ENCODE assay signal across 8 cellular contexts in the genomic region with DNA sequence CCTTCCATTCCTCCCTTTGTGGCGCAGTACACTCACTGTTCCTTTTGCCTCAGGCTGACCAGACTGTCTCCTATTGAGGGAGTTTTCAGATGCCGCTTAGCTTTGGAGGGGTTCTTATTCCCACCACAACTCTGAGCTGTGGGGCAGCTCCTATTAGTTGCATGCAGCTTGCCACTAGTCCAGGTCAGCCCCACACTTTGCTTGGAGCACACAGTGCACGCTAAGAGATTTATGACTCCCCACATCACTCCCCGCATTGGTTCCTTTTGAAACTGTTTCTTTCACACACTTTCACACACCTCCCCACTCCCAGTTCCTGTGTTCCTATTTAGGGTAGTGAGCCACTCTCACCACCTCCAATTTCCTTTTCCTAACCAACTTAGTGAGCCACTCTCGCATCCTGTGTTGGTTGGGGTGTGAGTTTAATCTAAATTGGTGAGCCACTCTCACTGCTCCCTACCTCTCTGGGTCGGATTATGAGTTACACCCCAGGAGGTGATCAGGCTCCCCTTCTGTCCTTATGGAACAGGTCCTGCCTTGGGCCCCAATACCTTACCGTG. TPM values are rescaled to one million over a fixed set of nuclear protein-coding genes. Genes with fewer than 3 reads are reported as not detected.
DNase-seq lines count a peak whose midpoint lies in the region; ATAC-seq and TF ChIP-seq lines count a peak whose summit lies in the region.

No MANE protein-coding gene starts in this region.

- H3K4me1 Mint-ChIP-seq in activated CD4-positive, alpha-beta T cell treated with anti-CD3 and anti-CD28 coated beads, Interleukin-2, amount 10 ng/mL, durations not matched to agents 7 days and 5 days: peaks cover 33% of the 10 kb centered on the region
- H3K4me1 Mint-ChIP-seq in activated CD4-positive, alpha-beta memory T cell treated with anti-CD3 and anti-CD28 coated beads, Interleukin-2, amount 10 ng/mL, durations not matched to agents 7 days and 5 days: peaks cover 21% of the 10 kb centered on the region

- CTCF ChIA-PET in activated CD4-positive, alpha-beta T cell treated with anti-CD3 and anti-CD28 coated beads, Interleukin-2, amount 10 ng/mL, durations not matched to agents 7 days and 5 days (lab: Charles Lee): interaction anchor here (1.2 kb wide), 1 partner anchor 9 kb away, joined by 4 read pairs; no protein-coding TSS in a partner anchor
- CTCF ChIA-PET in activated CD4-positive, alpha-beta memory T cell treated with anti-CD3 and anti-CD28 coated beads, Interleukin-2, amount 10 ng/mL, durations not matched to agents 7 days and 5 days (lab: Charles Lee): no interaction called here

- no peak for TF ChIP-seq CTCF in spleen (IDR thresholded peaks at IDR 0.05 in 8 of 11, conservative IDR thresholded peaks at IDR 0.05 in 3 of 11)

- whole genome bisulfite sequencing in spleen, 5 donors: 19 to 31% (median 25%) methylated on average over 6 to 7 of the region's 7 CpGs

- H3K9me3 ChIP-seq in spleen: peaks cover 0 to 20% (median 13%) of the 10 kb centered on the region in 8 donors

- peaks cover 23% of the 10 kb centered on the region for H3K9me3 Mint-ChIP-seq in activated CD4-positive, alpha-beta T cell treated with anti-CD3 and anti-CD28 coated beads, Interleukin-2, amount 10 ng/mL, durations not matched to agents 7 days and 5 days
- peaks cover 34% of the 10 kb centered on the region for H3K9me3 Mint-ChIP-seq in activated CD4-positive, alpha-beta memory T cell treated with anti-CD3 and anti-CD28 coated beads, Interleukin-2, amount 10 ng/mL, durations not matched to agents 7 days and 5 days

- peak overlapping the region; percentile 68 for H3K4me3 Mint-ChIP-seq in activated CD4-positive, alpha-beta T cell treated with anti-CD3 and anti-CD28 coated beads, Interleukin-2, amount 10 ng/mL, durations not matched to agents 7 days and 5 days
- peak overlapping the region; percentile 61 for H3K4me3 Mint-ChIP-seq in activated CD4-positive, alpha-beta memory T cell treated with anti-CD3 and anti-CD28 coated beads, Interleukin-2, amount 10 ng/mL, durations not matched to agents 7 days and 5 days

- peaks cover 6% of the 10 kb centered on the region for H3K36me3 Mint-ChIP-seq in activated CD4-positive, alpha-beta T cell treated with anti-CD3 and anti-CD28 coated beads, Interleukin-2, amount 10 ng/mL, durations not matched to agents 7 days and 5 days (ENCODE audit: low read depth)
- peaks cover 3% of the 10 kb centered on the region for H3K36me3 Mint-ChIP-seq in activated CD4-positive, alpha-beta memory T cell treated with anti-CD3 and anti-CD28 coated beads, Interleukin-2, amount 10 ng/mL, durations not matched to agents 7 days and 5 days (ENCODE audit: low read depth)

- peak; percentile 29 for DNase-seq in activated CD4-positive, alpha-beta T cell treated with anti-CD3 and anti-CD28 coated beads, Interleukin-2, amount 10 ng/mL, durations not matched to agents 7 days and 5 days
- no peak for DNase-seq in activated CD4-positive, alpha-beta T cell treated with anti-CD3 and anti-CD28 coated beads for 1 hour
- DNase-seq in activated CD4-positive, alpha-beta memory T cell treated with anti-CD3 and anti-CD28 coated beads, Interleukin-2, amount 10 ng/mL, durations not matched to agents 7 days and 5 days: no peak
- DNase-seq in spleen: no peak
- no peak for DNase-seq in SK-N-DZ (ENCODE audit: low spot score)
- no peak for DNase-seq in NCI-H187 treated with DMSO at 0.1 percent for 48 hours (lab: John Stamatoyannopoulos, UW)
- DNase-seq in DMS79 (lab: John Stamatoyannopoulos, UW): no peak

- H3K4me3 ChIP-seq in spleen: peak overlapping the region in 2 of 8 donors; percentile 38 to 60

- H3K27me3 Mint-ChIP-seq in activated CD4-positive, alpha-beta T cell treated with anti-CD3 and anti-CD28 coated beads, Interleukin-2, amount 10 ng/mL, durations not matched to agents 7 days and 5 days: peaks cover 3% of the 10 kb centered on the region
- H3K27me3 Mint-ChIP-seq in activated CD4-positive, alpha-beta memory T cell treated with anti-CD3 and anti-CD28 coated beads, Interleukin-2, amount 10 ng/mL, durations not matched to agents 7 days and 5 days: peaks cover 26% of the 10 kb centered on the region

- no peaks in the 10 kb centered on the region for H3K27me3 ChIP-seq in spleen (replicated peaks in 1 of 7)

- peak overlapping the region; percentile 89 for H3K27ac Mint-ChIP-seq in activated CD4-positive, alpha-beta T cell treated with anti-CD3 and anti-CD28 coated beads, Interleukin-2, amount 10 ng/mL, durations not matched to agents 7 days and 5 days
- peak overlapping the region; percentile 49 for H3K27ac Mint-ChIP-seq in activated CD4-positive, alpha-beta memory T cell treated with anti-CD3 and anti-CD28 coated beads, Interleukin-2, amount 10 ng/mL, durations not matched to agents 7 days and 5 days

- no peaks in the 10 kb centered on the region for H3K36me3 ChIP-seq in spleen

- ATAC-seq in HG03097 (IDR thresholded peaks at IDR 0.05; ENCODE audit: low FRiP score, unreplicated experiment): peak; percentile 53

- peak overlapping the region in 6 of 8 donors; percentile 22 to 63 (median 49) for H3K27ac ChIP-seq in spleen

- peaks cover 6 to 31% (median 28%) of the 10 kb centered on the region in 6 donors for H3K4me1 ChIP-seq in spleen

- intact Hi-C loops in spleen (cut with DNase I; ENCODE audit: low total_unique reads): no loop called here

- no peak for TF ChIP-seq POLR2A in spleen (IDR thresholded peaks at IDR 0.05)

- POLR2A ChIA-PET in activated CD4-positive, alpha-beta T cell treated with anti-CD3 and anti-CD28 coated beads, Interleukin-2, amount 10 ng/mL, durations not matched to agents 7 days and 5 days (lab: Charles Lee): interaction anchor here (0.6 kb wide), 1 partner anchor 127 kb away, joined by 3 read pairs; no protein-coding TSS in a partner anchor
- POLR2A ChIA-PET in activated CD4-positive, alpha-beta memory T cell treated with anti-CD3 and anti-CD28 coated beads, Interleukin-2, amount 10 ng/mL, durations not matched to agents 7 days and 5 days (lab: Charles Lee): interaction anchor here (1.2 to 1.5 kb wide), 4 partner anchors 10 to 52 kb away, joined by 3 to 9 read pairs (median 4); a partner anchor contains a TSS

RNA-seq across cellular contexts. Expression of a gene that starts 10.4 kb away (rescaled TPM):
- 1 to 10 TPM; 3.4 to 4.2 TPM for total RNA-seq in activated CD4-positive, alpha-beta T cell treated with anti-CD3 and anti-CD28 coated beads, Interleukin-2, amount 10 ng/mL, durations not matched to agents 7 days and 5 days
- 1 to 10 TPM; 1.5 to 1.6 TPM for total RNA-seq in activated CD4-positive, alpha-beta memory T cell treated with anti-CD3 and anti-CD28 coated beads, Interleukin-2, amount 10 ng/mL, durations not matched to agents 7 days and 5 days
- total RNA-seq in spleen: 1 to 10 TPM; 3.1 to 8.0 (median 5.3) TPM
- polyA plus RNA-seq in spleen: 1 to 10 TPM; 3.3 to 4.2 (median 3.5) TPM
- 5.8 and 11.1 TPM in 2 replicates for polyA plus RNA-seq in SK-N-DZ (2014; cell fraction: cytosol; rRNA removed)
- 6.5 and 11.0 TPM in 2 replicates for polyA plus RNA-seq in SK-N-DZ (2014; cell fraction: nucleus; rRNA removed)

RNA-seq across cellular contexts. Expression of a gene that starts 21.4 kb away (rescaled TPM):
- under 1 TPM; 0.45 to 0.73 TPM for total RNA-seq in activated CD4-positive, alpha-beta T cell treated with anti-CD3 and anti-CD28 coated beads, Interleukin-2, amount 10 ng/mL, durations not matched to agents 7 days and 5 days
- total RNA-seq in activated CD4-positive, alpha-beta memory T cell treated with anti-CD3 and anti-CD28 coated beads, Interleukin-2, amount 10 ng/mL, durations not matched to agents 7 days and 5 days: under 1 TPM; 0.15 to 0.25 TPM
- 1 to 10 TPM; 1.8 to 4.4 (median 3.1) TPM for total RNA-seq in spleen
- polyA plus RNA-seq in spleen: 1 to 10 TPM; 2.0 to 2.5 (median 2.2) TPM
- polyA plus RNA-seq in SK-N-DZ (2014; cell fraction: cytosol; rRNA removed): 13.9 and 15.6 TPM in 2 replicates
- polyA plus RNA-seq in SK-N-DZ (2014; cell fraction: nucleus; rRNA removed): 16.5 and 20.2 TPM in 2 replicates

RNA-seq across cellular contexts. Expression of a gene that starts 52.9 kb away (rescaled TPM):
- 10 to 100 TPM; 18.0 to 19.0 TPM for total RNA-seq in activated CD4-positive, alpha-beta T cell treated with anti-CD3 and anti-CD28 coated beads, Interleukin-2, amount 10 ng/mL, durations not matched to agents 7 days and 5 days
- 10 to 100 TPM; 10.4 to 10.9 TPM for total RNA-seq in activated CD4-positive, alpha-beta memory T cell treated with anti-CD3 and anti-CD28 coated beads, Interleukin-2, amount 10 ng/mL, durations not matched to agents 7 days and 5 days
- total RNA-seq in spleen: 10 to 100 TPM; 26.3 to 42.4 (median 29.7) TPM
- polyA plus RNA-seq in spleen: 10 to 100 TPM; 60.9 to 68.8 (median 63.6) TPM
- 89.2 and 109 TPM in 2 replicates for polyA plus RNA-seq in SK-N-DZ (2014; cell fraction: cytosol; rRNA removed)
- polyA plus RNA-seq in SK-N-DZ (2014; cell fraction: nucleus; rRNA removed): 88.3 and 92.0 TPM in 2 replicates
